Comparison of ENCODE assay signal across 10 cellular contexts in genomic region chr16:58107228-58107627, GRCh38.
"Had no signal": no experiment of that assay in that cellular context is flagged by ENCODE, and none has a peak within 500 bp of the region (broad histone marks: within the 10 kb centered on the region; RNA-seq: fewer than 3 reads in every experiment).

No MANE protein-coding gene starts in this region.

- H3K27ac ChIP-seq: breast epithelium, dorsolateral prefrontal cortex, ovary, uterus had no signal

- ATAC-seq: activated naive CD4-positive, alpha-beta T cell treated with anti-CD3 and anti-CD28 coated beads, Interleukin-2, amount 50 U/mL, for 72 hours; left ventricle myocardium superior had no signal

- H3K27me3 ChIP-seq: breast epithelium, dorsolateral prefrontal cortex, ovary, uterus had no signal

- H3K4me3 ChIP-seq: breast epithelium, dorsolateral prefrontal cortex, ovary, uterus had no signal

- H3K4me1 ChIP-seq: breast epithelium, uterus had no signal

- H3K9me3 ChIP-seq: breast epithelium, ovary, uterus had no signal

- H3K36me3 ChIP-seq: breast epithelium, ovary, uterus had no signal

- DNase-seq: activated effector memory CD4-positive, alpha-beta T cell treated with Interleukin-2 at 50 U/mL for 16 hours; activated T-cell treated with anti-CD3 and anti-CD28 coated beads, Interleukin-2, amount 50 U/mL, for 24 hours; amniotic stem cell; dorsolateral prefrontal cortex; hippocampal formation; left ventricle myocardium superior; ovary; uterus had no signal
